In the genomic region with DNA sequence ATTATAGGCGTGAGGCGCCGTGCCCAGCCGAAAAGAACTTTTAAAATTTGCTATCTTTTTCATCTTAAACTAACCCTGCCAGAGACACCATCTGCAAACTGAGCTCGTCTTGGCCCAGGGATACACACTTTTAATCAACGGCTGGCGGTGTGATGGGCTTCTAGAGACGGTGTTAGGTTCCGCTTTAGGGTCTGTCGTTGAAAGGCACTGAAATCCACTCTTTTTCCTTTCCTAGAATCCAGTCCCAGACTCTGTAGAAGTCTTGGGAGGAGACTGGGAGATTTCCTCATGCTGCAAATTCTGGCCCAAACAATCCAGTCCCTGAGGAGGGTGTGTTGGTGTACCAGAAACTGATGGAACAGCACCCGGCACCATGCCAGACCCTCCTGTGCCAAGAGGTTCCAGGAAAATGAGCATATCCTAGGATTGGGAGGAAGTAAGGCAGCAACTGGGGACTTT, we compare ENCODE assay signal across 13 cellular contexts. TPM values are rescaled to one million over a fixed set of nuclear protein-coding genes. Genes with fewer than 3 reads are reported as not detected.
DNase-seq lines count a peak whose midpoint lies in the region; ATAC-seq and TF ChIP-seq lines count a peak whose summit lies in the region.
"Had no signal": no experiment of that assay in that cellular context is flagged by ENCODE, and none has a peak within 500 bp of the region (broad histone marks: within the 10 kb centered on the region; RNA-seq: fewer than 3 reads in every experiment).

No MANE protein-coding gene starts in this region.

- H3K4me3 Mint-ChIP-seq in endodermal cell, result no peak overlapping the region
- H3K4me3 Mint-ChIP-seq: activated T-cell treated with anti-CD3 and anti-CD28 coated beads, Interleukin-2, amount 50 U/mL, for 24 hours; central memory CD8-positive, alpha-beta T cell had no signal

- H3K4me3 ChIP-seq in prostate gland (no peak overlapping the region), endodermal cell (ENCODE audit: low read length) (no peak overlapping the region)

- no peak overlapping the region for H3K9ac ChIP-seq in endodermal cell (ENCODE audit: extremely low read depth, low read length, poor library complexity, severe bottlenecking)

- H3K27ac ChIP-seq in prostate gland (peak overlapping the region; percentile 47 to 50), endodermal cell (ENCODE audit: low read depth, low read length) (no peak overlapping the region)
- H3K27ac ChIP-seq: VCaP had no signal

- ATAC-seq in left cardiac atrium (peak; percentile 93 to 95), HG03521 (IDR thresholded peaks at IDR 0.05; ENCODE audit: unreplicated experiment) (no peak)

- H3K9me3 Mint-ChIP-seq in endodermal cell, result no peaks in the 10 kb centered on the region
- H3K9me3 Mint-ChIP-seq: activated T-cell treated with anti-CD3 and anti-CD28 coated beads, Interleukin-2, amount 50 U/mL, for 24 hours; central memory CD8-positive, alpha-beta T cell had no signal

- 29% methylated on average over 11 of the region's 11 CpGs for WGBS in prostate gland
- 96 to 97% methylated on average over 8 to 11 of the region's 11 CpGs for WGBS in endodermal cell (ENCODE audit: insufficient coverage in 1 of 2, insufficient read length in 1 of 2), 2 experiments

- TF ChIP-seq CTCF in prostate gland (IDR thresholded peaks at IDR 0.05), result no peak
- no peak for TF ChIP-seq CTCF in endodermal cell (conservative IDR thresholded peaks at IDR 0.05)

- no peak overlapping the region for H3K27ac Mint-ChIP-seq in endodermal cell
- H3K27ac Mint-ChIP-seq: activated T-cell treated with anti-CD3 and anti-CD28 coated beads, Interleukin-2, amount 50 U/mL, for 24 hours had no signal

- H3K36me3 ChIP-seq in prostate gland, result no peaks in the 10 kb centered on the region
- no peaks in the 10 kb centered on the region for H3K36me3 ChIP-seq in endodermal cell (ENCODE audit: control insufficient read depth, insufficient read depth, low read length)

- H3K4me1 ChIP-seq in prostate gland (replicated peaks) (no peaks in the 10 kb centered on the region), endodermal cell (ENCODE audit: control insufficient read depth, insufficient read depth, low read length) (no peaks in the 10 kb centered on the region)

- no peak for TF ChIP-seq POLR2A in prostate gland (IDR thresholded peaks at IDR 0.05)

- H3K9me3 ChIP-seq in prostate gland (no peaks in the 10 kb centered on the region), endodermal cell (ENCODE audit: control insufficient read depth, low read length) (no peaks in the 10 kb centered on the region)

- intact Hi-C loops in left cardiac atrium (cut with DNase I) (no loop called here), prostate gland (cut with DNase I) (loop anchor here (1.0 kb wide), 1 partner anchor 12 kb away; no protein-coding TSS in a partner anchor)

- H3K27me3 Mint-ChIP-seq in endodermal cell (ENCODE audit: insufficient read depth), result no peaks in the 10 kb centered on the region
- H3K27me3 Mint-ChIP-seq: activated T-cell treated with anti-CD3 and anti-CD28 coated beads, Interleukin-2, amount 50 U/mL, for 24 hours; central memory CD8-positive, alpha-beta T cell had no signal

- no peaks in the 10 kb centered on the region for H3K36me3 Mint-ChIP-seq in endodermal cell (ENCODE audit: low read depth)

- H3K27me3 ChIP-seq in prostate gland (replicated peaks; ENCODE audit: insufficient read depth) (no peaks in the 10 kb centered on the region), endodermal cell (ENCODE audit: control insufficient read depth, insufficient read depth, low read length, poor library complexity, severe bottlenecking) (no peaks in the 10 kb centered on the region)

- H3K4me1 Mint-ChIP-seq in endodermal cell, result no peaks in the 10 kb centered on the region

- peak; percentile 60 for DNase-seq in AG08395 (ENCODE audit: low spot score)
- DNase-seq in astrocyte of the hippocampus (ENCODE audit: low read depth, low spot score), result peak; percentile 28
- peak; percentile 93 for DNase-seq in left cardiac atrium
- DNase-seq in prostate gland (ENCODE audit: low spot score), result peak; percentile 67
- DNase-seq in NCI-H187 treated with DMSO at 0.1 percent for 48 hours (lab: John Stamatoyannopoulos, UW), result no peak
- no peak for DNase-seq in endodermal cell
- no peak for DNase-seq in NCI-H2196 treated with DMSO at 0.1 percent for 48 hours (lab: John Stamatoyannopoulos, UW; ENCODE audit: unreplicated experiment)
- DNase-seq: activated T-cell treated with anti-CD3 and anti-CD28 coated beads, Interleukin-2, amount 50 U/mL, for 24 hours; hippocampal formation; trophoblast cell had no signal

RNA-seq across cellular contexts. Expression of a gene that starts 52.0 kb away (rescaled TPM):
- total RNA-seq in left cardiac atrium (10 to 100 TPM; 40.7 to 54.8 TPM), prostate gland (10 to 100 TPM; 31.3 to 43.8 TPM), endodermal cell (10 to 100 TPM; 11.6 to 13.1 TPM)
- 11.5 TPM for polyA plus RNA-seq in endodermal cell (2013, experiment 1 of 2)
- polyA plus RNA-seq in endodermal cell (2013, experiment 2 of 2), result 9.5 TPM

Comparison
In these comparisons a context has a peak if more than half of its experiments do, and no peak if none do; other contexts are left out.
1. DNase-seq: peak in AG08395 (single experiment), astrocyte of the hippocampus (single experiment), left cardiac atrium (single experiment) and prostate gland (single experiment); none in NCI-H187 treated with DMSO at 0.1 percent for 48 hours (single experiment), endodermal cell (single experiment) and NCI-H2196 treated with DMSO at 0.1 percent for 48 hours (single experiment).